1 cellular context compared by ENCODE assay signal in genomic region chr9:27573699-27574265, GRCh38.
TF ChIP-seq lines count a peak whose summit lies in the region.

No MANE protein-coding gene starts in this region.

TF ChIP-seq in HepG2, 621 proteins besides CTCF, POLR2A, EP300 and RAD21 (continued from another document and continues in another):
- no peak for TF ChIP-seq TERF1 (CRISPR knock-in tag; IDR thresholded peaks at IDR 0.05)
- no peak for TF ChIP-seq STAT6 (CRISPR knock-in tag; IDR thresholded peaks at IDR 0.05; ENCODE audit: borderline replicate concordance)
- TF ChIP-seq FOXO4 (CRISPR knock-in tag; conservative IDR thresholded peaks at IDR 0.05), result no peak
- peak; percentile 87 for TF ChIP-seq GZF1 (CRISPR knock-in tag; IDR thresholded peaks at IDR 0.05)
- no peak for TF ChIP-seq HES4 (CRISPR knock-in tag; IDR thresholded peaks at IDR 0.05; ENCODE audit: borderline replicate concordance)
- TF ChIP-seq NR2F1 (CRISPR knock-in tag; IDR thresholded peaks at IDR 0.05), result no peak
- no peak for TF ChIP-seq MAFG (CRISPR knock-in tag; IDR thresholded peaks at IDR 0.05)
- peak; percentile 40; the same call in 1 of the 2 replicates for TF ChIP-seq ZNF788 (CRISPR knock-in tag; IDR thresholded peaks at IDR 0.05; ENCODE audit: borderline replicate concordance)
- peak; percentile 11 for TF ChIP-seq PAXIP1 (CRISPR knock-in tag; conservative IDR thresholded peaks at IDR 0.05)
- TF ChIP-seq ZNF331 (CRISPR knock-in tag; IDR thresholded peaks at IDR 0.05), result peak; percentile 66; the same call in 1 of the 2 replicates
- no peak for TF ChIP-seq RAD51 (IDR thresholded peaks at IDR 0.05; ENCODE audit: borderline replicate concordance)
- TF ChIP-seq PRDM4 (CRISPR knock-in tag; IDR thresholded peaks at IDR 0.05; ENCODE audit: borderline replicate concordance), result no peak
- no peak for TF ChIP-seq BRD4 (CRISPR knock-in tag; IDR thresholded peaks at IDR 0.05)
- no peak for TF ChIP-seq ZXDC (CRISPR knock-in tag; IDR thresholded peaks at IDR 0.05)
- TF ChIP-seq ZNF484 (CRISPR knock-in tag; IDR thresholded peaks at IDR 0.05; ENCODE audit: borderline replicate concordance, low read depth), result no peak
- TF ChIP-seq TRAFD1 (CRISPR knock-in tag; IDR thresholded peaks at IDR 0.05; ENCODE audit: borderline replicate concordance), result no peak
- no peak for TF ChIP-seq ZNF703 (CRISPR knock-in tag; IDR thresholded peaks at IDR 0.05; ENCODE audit: borderline replicate concordance)
- TF ChIP-seq HOXA7 (CRISPR knock-in tag; IDR thresholded peaks at IDR 0.05), result no peak
- no peak for TF ChIP-seq AHDC1 (CRISPR knock-in tag; IDR thresholded peaks at IDR 0.05; ENCODE audit: borderline replicate concordance)
- TF ChIP-seq NFYB (CRISPR knock-in tag; IDR thresholded peaks at IDR 0.05), result peak; percentile 14; the same call in 1 of the 2 replicates
- TF ChIP-seq EEA1 (CRISPR knock-in tag; IDR thresholded peaks at IDR 0.05; ENCODE audit: borderline replicate concordance), result no peak
- peak; percentile 97 for TF ChIP-seq CREB1 (IDR thresholded peaks at IDR 0.05)
- TF ChIP-seq CREB1 (CRISPR knock-in tag; IDR thresholded peaks at IDR 0.05), result peak; percentile 97
- TF ChIP-seq ZNF816 (CRISPR knock-in tag; IDR thresholded peaks at IDR 0.05; ENCODE audit: borderline replicate concordance), result peak; percentile 70
- no peak for TF ChIP-seq ZBTB14 (CRISPR knock-in tag; IDR thresholded peaks at IDR 0.05)
- TF ChIP-seq ZNF543 (CRISPR knock-in tag; IDR thresholded peaks at IDR 0.05), result no peak
- TF ChIP-seq CBFB (CRISPR knock-in tag; IDR thresholded peaks at IDR 0.05), result peak; percentile 36; the same call in 1 of the 2 replicates
- no peak for TF ChIP-seq ZNF746 (CRISPR knock-in tag; IDR thresholded peaks at IDR 0.05)
- TF ChIP-seq PRPF4 (IDR thresholded peaks at IDR 0.05; ENCODE audit: low read depth, low read length, poor library complexity, severe bottlenecking), result no peak
- no peak for TF ChIP-seq ZNF235 (CRISPR knock-in tag; IDR thresholded peaks at IDR 0.05; ENCODE audit: borderline replicate concordance)
- no peak for TF ChIP-seq DR1 (CRISPR knock-in tag; IDR thresholded peaks at IDR 0.05)
- TF ChIP-seq YEATS4 (CRISPR knock-in tag; IDR thresholded peaks at IDR 0.05; ENCODE audit: borderline replicate concordance), result no peak; the same call in 1 of the 2 replicates
- TF ChIP-seq ZNF382 (CRISPR knock-in tag; IDR thresholded peaks at IDR 0.05; ENCODE audit: borderline replicate concordance), result no peak
- TF ChIP-seq ZNF563 (CRISPR knock-in tag; IDR thresholded peaks at IDR 0.05), result no peak
- peak; percentile 34; the same call in 1 of the 2 replicates for TF ChIP-seq RARA (CRISPR knock-in tag; IDR thresholded peaks at IDR 0.05)
- no peak for TF ChIP-seq ZNF720 (CRISPR knock-in tag; IDR thresholded peaks at IDR 0.05)
- TF ChIP-seq ADNP (CRISPR knock-in tag; IDR thresholded peaks at IDR 0.05), result no peak
